12 cellular contexts compared by ENCODE assay signal in the genomic region with DNA sequence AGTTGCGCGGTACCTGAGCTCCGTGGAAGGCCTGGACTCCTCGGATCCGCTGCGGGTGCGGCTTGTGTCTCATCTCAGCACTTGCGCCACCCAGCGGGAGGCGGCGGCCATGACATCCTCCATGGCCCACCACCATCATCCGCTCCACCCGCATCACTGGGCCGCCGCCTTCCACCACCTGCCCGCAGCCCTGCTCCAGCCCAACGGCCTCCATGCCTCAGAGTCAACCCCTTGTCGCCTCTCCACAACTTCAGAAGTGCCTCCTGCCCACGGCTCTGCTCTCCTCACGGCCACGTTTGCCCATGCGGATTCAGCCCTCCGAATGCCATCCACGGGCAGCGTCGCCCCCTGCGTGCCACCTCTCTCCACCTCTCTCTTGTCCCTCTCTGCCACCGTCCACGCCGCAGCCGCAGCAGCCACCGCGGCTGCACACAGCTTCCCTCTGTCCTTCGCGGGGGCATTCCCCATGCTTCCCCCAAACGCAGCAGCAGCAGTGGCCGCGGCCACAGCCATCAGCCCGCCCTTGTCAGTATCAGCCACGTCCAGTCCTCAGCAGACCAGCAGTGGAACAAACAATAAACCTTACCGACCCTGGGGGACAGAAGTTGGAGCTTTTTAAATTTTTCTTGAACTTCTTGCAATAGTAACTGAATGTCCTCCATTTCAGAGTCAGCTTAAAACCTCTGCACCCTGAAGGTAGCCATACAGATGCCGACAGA. TPM values are rescaled to one million over a fixed set of nuclear protein-coding genes. Genes with fewer than 3 reads are reported as not detected.
DNase-seq lines count a peak whose midpoint lies in the region; ATAC-seq, FAIRE-seq and TF ChIP-seq lines count a peak whose summit lies in the region.
"Had no signal": no experiment of that assay in that cellular context is flagged by ENCODE, and none has a peak within 500 bp of the region (broad histone marks: within the 10 kb centered on the region; RNA-seq: fewer than 3 reads in every experiment).

No MANE protein-coding gene starts in this region.

- H3K27me3 ChIP-seq in hepatocyte: peaks cover 6% of the 10 kb centered on the region

- intact Hi-C loops in Right ventricle myocardium superior (cut with DNase I): no loop called here
- intact Hi-C loops in left cardiac atrium (cut with DNase I): no loop called here

- H3K9me3 ChIP-seq in T-helper 17 cell (ENCODE audit: control insufficient read depth, low read length, poor library complexity, severe bottlenecking) (no peaks in the 10 kb centered on the region), hepatocyte (ENCODE audit: low read depth) (no peaks in the 10 kb centered on the region)

- no peak overlapping the region for H2AFZ ChIP-seq in hepatocyte

- 86% methylated on average over 42 of the region's 42 CpGs for WGBS in hepatocyte (ENCODE audit: low lambda C conversion rate, missing lambda C conversion rate)

- H3K36me3 ChIP-seq in hepatocyte (replicated peaks; ENCODE audit: insufficient read depth, low read depth): no peaks in the 10 kb centered on the region

- no peak for FAIRE-seq in urothelium cell line (lab: Jason Lieb, UNC)

- H3K9me2 ChIP-seq in hepatocyte (replicated peaks; ENCODE audit: insufficient read depth): no peaks in the 10 kb centered on the region

- peaks cover 52% of the 10 kb centered on the region for H3K27me3 Mint-ChIP-seq in T-helper 17 cell

- peak; percentile 15 for TF ChIP-seq CTCF in hepatocyte (IDR thresholded peaks at IDR 0.05; ENCODE audit: poor library complexity)

- no peak overlapping the region for H3K27ac Mint-ChIP-seq in T-helper 17 cell
- H3K27ac Mint-ChIP-seq: activated naive CD4-positive, alpha-beta T cell treated with anti-CD3 and anti-CD28 coated beads, Interleukin-2, amount 50 U/mL, for 72 hours; stimulated activated memory B cell treated with anti-CD40 and anti-IgM and Interleukin-4, amounts not matched to agents 10 μg/mL and 1 μg/mL and 100 μg/mL, for 72 hours had no signal

- peaks cover 3% of the 10 kb centered on the region for H3K4me1 Mint-ChIP-seq in T-helper 17 cell

- H3K27ac ChIP-seq in hepatocyte: no peak overlapping the region

- H3K79me2 ChIP-seq in hepatocyte: no peaks in the 10 kb centered on the region

- no peaks in the 10 kb centered on the region for H4K20me1 ChIP-seq in hepatocyte (ENCODE audit: insufficient read depth, poor library complexity, severe bottlenecking)

- peaks cover 7% of the 10 kb centered on the region for H3K36me3 Mint-ChIP-seq in T-helper 17 cell (ENCODE audit: low read depth)
- H3K36me3 Mint-ChIP-seq: stimulated activated memory B cell treated with anti-CD40 and anti-IgM and Interleukin-4, amounts not matched to agents 10 μg/mL and 1 μg/mL and 100 μg/mL, for 72 hours had no signal

- H3K4me2 ChIP-seq in hepatocyte: no peak overlapping the region

- DNase-seq in Right ventricle myocardium superior (peak; percentile 59), left cardiac atrium (no peak), T-helper 17 cell (no peak), hepatocyte (ENCODE audit: low spot score) (no peak), urothelium cell line (ENCODE audit: low spot score) (peak; percentile 48), medulla oblongata (ENCODE audit: extremely low spot score) (no peak)
- DNase-seq: NK-92 treated with Interleukin-12 subunit alpha and Interleukin-12 subunit beta, amount 100 ng/mL, for 24 hours had no signal

- no peak overlapping the region for H3K4me3 ChIP-seq in hepatocyte

- H3K4me3 Mint-ChIP-seq in T-helper 17 cell: peak overlapping the region; percentile 3
- H3K4me3 Mint-ChIP-seq: stimulated activated memory B cell treated with anti-CD40 and anti-IgM and Interleukin-4, amounts not matched to agents 10 μg/mL and 1 μg/mL and 100 μg/mL, for 72 hours had no signal

- peak; percentile 9 for ATAC-seq in Right ventricle myocardium superior (ENCODE audit: poor library complexity)
- no peak for ATAC-seq in left cardiac atrium
- no peak for ATAC-seq in T-helper 17 cell
- no peak for ATAC-seq in GM19455 (IDR thresholded peaks at IDR 0.05; ENCODE audit: unreplicated experiment)
- no peak for ATAC-seq in GM19328 (IDR thresholded peaks at IDR 0.05; ENCODE audit: unreplicated experiment)
- ATAC-seq: stimulated activated memory B cell treated with anti-CD40 and anti-IgM and Interleukin-4, amounts not matched to agents 10 μg/mL and 1 μg/mL and 100 μg/mL, for 72 hours had no signal

- no peaks in the 10 kb centered on the region for H3K4me1 ChIP-seq in hepatocyte (ENCODE audit: insufficient read depth)

RNA-seq across cellular contexts. Expression of gene HEY2, which starts 9.9 kb away (rescaled TPM):
- total RNA-seq in Right ventricle myocardium superior (60.6 TPM), left cardiac atrium (1 to 10 TPM; 2.1 to 2.5 TPM), T-helper 17 cell (under 1 TPM in 1 of 2 donors, not detected in 1; 0.23 TPM), hepatocyte (0.47 and 0.80 TPM in 2 replicates)
- polyA plus RNA-seq in hepatocyte: 0.27 and 0.40 TPM in 2 replicates
- total RNA-seq: activated naive CD4-positive, alpha-beta T cell treated with anti-CD3 and anti-CD28 coated beads, Interleukin-2, amount 50 U/mL, for 72 hours; fibroblast of lung had no signal
- polyA plus RNA-seq: fibroblast of lung had no signal

RNA-seq across cellular contexts. Expression of gene NCOA7, which starts 31.4 kb away (rescaled TPM):
- total RNA-seq in Right ventricle myocardium superior: 12.7 TPM
- 10 to 100 TPM; 18.4 to 24.8 TPM for total RNA-seq in left cardiac atrium
- total RNA-seq in T-helper 17 cell: 10 to 100 TPM; 49.5 to 62.4 TPM
- 34.1 and 42.0 TPM in 2 replicates for total RNA-seq in hepatocyte
- polyA plus RNA-seq in hepatocyte: 17.3 and 22.6 TPM in 2 replicates

Comparison
In these comparisons a context has a peak if more than half of its experiments do, and no peak if none do; other contexts are left out.
1. DNase-seq: peak in Right ventricle myocardium superior (single experiment) and urothelium cell line (single experiment); none in left cardiac atrium (single experiment), T-helper 17 cell (0 of 3), hepatocyte (single experiment) and medulla oblongata (single experiment).
2. RNA of gene HEY2, which starts 9.9 kb away (total RNA-seq): 60.6 TPM in Right ventricle myocardium superior (single experiment); 2.1 to 2.5 TPM in left cardiac atrium, 0.47 to 0.80 TPM in hepatocyte and 0.23 TPM in T-helper 17 cell; every median in the first group is over 10 times any median in the second.